In genomic region chr1:116664366-116664983, GRCh38 we compare ENCODE assay signal across 18 cellular contexts. TPM values are rescaled to one million over a fixed set of nuclear protein-coding genes. Genes with fewer than 3 reads are reported as not detected.
DNase-seq lines count a peak whose midpoint lies in the region; ATAC-seq and TF ChIP-seq lines count a peak whose summit lies in the region.
"Had no signal": no experiment of that assay in that cellular context is flagged by ENCODE, and none has a peak within 500 bp of the region (broad histone marks: within the 10 kb centered on the region; RNA-seq: fewer than 3 reads in every experiment).

No MANE protein-coding gene starts in this region.

- ATAC-seq in GM21526 (IDR thresholded peaks at IDR 0.05; ENCODE audit: low FRiP score, unreplicated experiment) = no peak
- ATAC-seq: stimulated activated effector memory CD8-positive, alpha-beta T cell treated with anti-CD3 and anti-CD28 coated beads, Interleukin-12 subunit alpha, Interleukin-12 subunit beta, amount 100 ng/mL, for 72 hours had no signal

- H3K4me2 ChIP-seq in PC-9 (peak overlapping the region; percentile 88), hepatocyte (peak overlapping the region; percentile 98), neuronal stem cell (ENCODE audit: insufficient read depth, low read length, poor library complexity, severe bottlenecking) (no peak overlapping the region)
- H3K4me2 ChIP-seq: neural progenitor cell had no signal

- H3K79me2 ChIP-seq in PC-9 (ENCODE audit: low read depth) (peaks cover 70% of the 10 kb centered on the region), hepatocyte (peaks cover 61% of the 10 kb centered on the region)

- H3K4me3 ChIP-seq in PC-9 = peak overlapping the region; percentile 91; the same call in 1 of the 2 replicates
- H3K4me3 ChIP-seq in hepatocyte = no peak overlapping the region
- no peak overlapping the region for H3K4me3 ChIP-seq in stomach
- H3K4me3 ChIP-seq in neuronal stem cell (ENCODE audit: low read length in 2 of 2) = no peak overlapping the region
- H3K4me3 ChIP-seq: GM23248, neural progenitor cell, SJCRH30, testis had no signal

- peak; percentile 15 for DNase-seq in DMS153 treated with DMSO at 0.1 percent for 48 hours (lab: John Stamatoyannopoulos, UW; ENCODE audit: unreplicated experiment)
- no peak for DNase-seq in DMS153 (lab: John Stamatoyannopoulos, UW)
- peak in 1 of 2 experiments; percentile 52 for DNase-seq in PC-9
- no peak for DNase-seq in hepatocyte (ENCODE audit: low spot score)
- DNase-seq in stomach = peak; percentile 39
- DNase-seq in neuronal stem cell (ENCODE audit: low spot score) = no peak
- DNase-seq in hepatic stellate cell (ENCODE audit: low spot score) = no peak
- DNase-seq: activated naive CD4-positive, alpha-beta T cell treated with anti-CD3 and anti-CD28 coated beads, Interleukin-2, amount 50 U/mL, for 16 hours; foreskin fibroblast; GM23248; SJCRH30; stimulated activated CD4-positive, alpha-beta T cell treated with anti-CD3 and anti-CD28 coated beads, Interleukin-1b, Interleukin-23, amount 100 ng/mL, for 48 hours; testis had no signal

- H3K23ac ChIP-seq in neuronal stem cell (ENCODE audit: low read depth, low read length, poor library complexity) = no peak overlapping the region

- no peak overlapping the region for H2BK120ac ChIP-seq in neuronal stem cell (ENCODE audit: low read depth, low read length)

- no peaks in the 10 kb centered on the region for H3K9me2 ChIP-seq in PC-9 (ENCODE audit: insufficient read depth)
- no peaks in the 10 kb centered on the region for H3K9me2 ChIP-seq in hepatocyte (replicated peaks; ENCODE audit: insufficient read depth)

- no peak for TF ChIP-seq POLR2A in stomach (IDR thresholded peaks at IDR 0.05)

- H3K27me3 ChIP-seq in PC-9 (ENCODE audit: insufficient read depth, low read depth) (no peaks in the 10 kb centered on the region), hepatocyte (no peaks in the 10 kb centered on the region), stomach (peaks cover 0 to 31% (median 9%) of the 10 kb centered on the region in 3 donors), neuronal stem cell (ENCODE audit: control insufficient read depth in 3 of 3, insufficient read depth in 3 of 3, low read depth in 1 of 3, low read length in 3 of 3) (peaks cover 0 to 43% (median 5%) of the 10 kb centered on the region in 3 experiments)
- H3K27me3 ChIP-seq: SJCRH30, testis had no signal

- H2AFZ ChIP-seq in PC-9 (no peak overlapping the region), hepatocyte (no peak overlapping the region), neuronal stem cell (ENCODE audit: low read length) (no peak overlapping the region)
- H2AFZ ChIP-seq: GM23248, neural progenitor cell had no signal

- no peak overlapping the region for H2AK5ac ChIP-seq in neuronal stem cell (ENCODE audit: low read depth, low read length)

- H3K9ac ChIP-seq in neuronal stem cell (ENCODE audit: low read depth, low read length, poor library complexity) = no peak overlapping the region
- H3K9ac ChIP-seq: GM23248, neural progenitor cell had no signal

- H3K9me3 ChIP-seq in PC-9 (ENCODE audit: insufficient read depth, low read depth) (no peaks in the 10 kb centered on the region), hepatocyte (ENCODE audit: low read depth) (no peaks in the 10 kb centered on the region), stomach (no peaks in the 10 kb centered on the region), neuronal stem cell (replicated peaks in 1 of 2; ENCODE audit: control insufficient read depth in 2 of 2, insufficient read depth in 1 of 2, low read depth in 1 of 2, low read length in 2 of 2) (no peaks in the 10 kb centered on the region)
- H3K9me3 ChIP-seq: SJCRH30, testis had no signal

- H3K4ac ChIP-seq in neuronal stem cell (ENCODE audit: low read length) = no peak overlapping the region

- no peak for TF ChIP-seq CTCF in PC-9 (conservative IDR thresholded peaks at IDR 0.05)
- no peak for TF ChIP-seq CTCF in hepatocyte (IDR thresholded peaks at IDR 0.05; ENCODE audit: poor library complexity)
- no peak for TF ChIP-seq CTCF in stomach (IDR thresholded peaks at IDR 0.05)

- H4K91ac ChIP-seq in neuronal stem cell (ENCODE audit: low read depth, low read length, poor library complexity) = no peak overlapping the region

- no peak overlapping the region for H2BK15ac ChIP-seq in neuronal stem cell (ENCODE audit: low read length)

- no peak overlapping the region for H3K18ac ChIP-seq in neuronal stem cell (ENCODE audit: low read length)

- H3F3A ChIP-seq in PC-9 (ENCODE audit: insufficient read depth, low read depth) = peaks cover 15% of the 10 kb centered on the region; the same call in 1 of the 2 replicates

- H2BK12ac ChIP-seq in neuronal stem cell (ENCODE audit: low read length) = no peak overlapping the region

- intact Hi-C loops in PC-9 (cut with micrococcal nuclease; ENCODE audit: unreplicated experiment) (no loop called here), stomach (cut with DNase I; ENCODE audit: low total_unique reads) (no loop called here)

- CTCF ChIA-PET in PC-9 (lab: Charles Lee) = no interaction called here

- no peak overlapping the region for H2BK5ac ChIP-seq in neuronal stem cell (ENCODE audit: low read length)

- WGBS in hepatocyte (ENCODE audit: low lambda C conversion rate, missing lambda C conversion rate) = 93% methylated on average over 5 of the region's 5 CpGs
- WGBS in stomach, 5 donors = 78 to 85% (median 82%) methylated on average over 5 of the region's 5 CpGs
- no CpG with 5 or more reads among the region's 5 CpGs for WGBS in neuronal stem cell (ENCODE audit: extremely low coverage in 2 of 2, insufficient read length in 2 of 2, insufficient replicate concordance in 1 of 2), 2 donors

- peaks cover 5% of the 10 kb centered on the region; the same call in 1 of the 2 replicates for H3K36me3 ChIP-seq in PC-9 (ENCODE audit: low read depth)
- H3K36me3 ChIP-seq in hepatocyte (replicated peaks; ENCODE audit: insufficient read depth, low read depth) = no peaks in the 10 kb centered on the region
- H3K36me3 ChIP-seq in stomach = no peaks in the 10 kb centered on the region
- H3K36me3 ChIP-seq in neuronal stem cell (replicated peaks in 1 of 2; ENCODE audit: control insufficient read depth in 2 of 2, insufficient read depth in 2 of 2, low read length in 2 of 2) = no peaks in the 10 kb centered on the region
- H3K36me3 ChIP-seq: neural progenitor cell, SJCRH30 had no signal

- BruUV-seq in PC-9 (replicated peaks; lab: Mats Ljungman, UMichigan) = no TSS peak

- no peak overlapping the region for H3K27ac ChIP-seq in PC-9
- H3K27ac ChIP-seq in hepatocyte = no peak overlapping the region
- no peak overlapping the region for H3K27ac ChIP-seq in stomach
- H3K27ac ChIP-seq in neuronal stem cell (replicated peaks; ENCODE audit: low read length) = no peak overlapping the region
- H3K27ac ChIP-seq: 22Rv1, GM23248, HL-60, neural progenitor cell, SJCRH30, testis had no signal

- H3K14ac ChIP-seq in neuronal stem cell (ENCODE audit: low read length) = no peak overlapping the region

- H3K4me1 ChIP-seq in PC-9 (replicated peaks; ENCODE audit: insufficient read depth) = peaks cover 40% of the 10 kb centered on the region
- H3K4me1 ChIP-seq in hepatocyte (ENCODE audit: insufficient read depth) = peaks cover 26% of the 10 kb centered on the region
- peaks cover 10 to 34% (median 19%) of the 10 kb centered on the region in 4 donors for H3K4me1 ChIP-seq in stomach
- H3K4me1 ChIP-seq in neuronal stem cell (ENCODE audit: control insufficient read depth in 2 of 2, insufficient read depth in 1 of 2, low read depth in 1 of 2, low read length in 2 of 2) = peaks cover 3 to 17% of the 10 kb centered on the region in 2 donors
- H3K4me1 ChIP-seq: SJCRH30, testis had no signal

- no peak for TF ChIP-seq EP300 in stomach (IDR thresholded peaks at IDR 0.05)

- H4K20me1 ChIP-seq in PC-9 (ENCODE audit: insufficient read depth) (no peaks in the 10 kb centered on the region; the same call in 1 of the 2 replicates), hepatocyte (ENCODE audit: insufficient read depth, poor library complexity, severe bottlenecking) (peaks cover 3% of the 10 kb centered on the region)

- H3K79me1 ChIP-seq in neuronal stem cell (ENCODE audit: low read depth, low read length) = peaks cover 3% of the 10 kb centered on the region

- POLR2A ChIA-PET in PC-9 (lab: Charles Lee; ENCODE audit: unreplicated experiment) = no interaction called here

- no peak overlapping the region for H4K8ac ChIP-seq in neuronal stem cell (ENCODE audit: low read depth, low read length)

RNA-seq across cellular contexts. Expression of gene IGSF3, which starts 3.1 kb away (rescaled TPM):
- total RNA-seq in PC-9 (2021) = 27.8 and 30.1 TPM in 2 replicates
- 27.2 and 34.0 TPM in 2 replicates for total RNA-seq in hepatocyte
- 8.8 and 9.3 TPM in 2 replicates for polyA plus RNA-seq in hepatocyte
- 10 to 100 TPM; 18.1 to 31.6 (median 25.7) TPM for total RNA-seq in stomach
- polyA plus RNA-seq in stomach = 1 to 10 TPM; 1.7 to 6.2 (median 2.7) TPM
- polyA plus RNA-seq in neuronal stem cell (2013, experiment 1 of 2) = 12.7 TPM
- 13.8 TPM for polyA plus RNA-seq in neuronal stem cell (2013, experiment 2 of 2)

Comparison
In these comparisons a context has a peak if more than half of its experiments do, and no peak if none do; other contexts are left out.
1. DNase-seq: peak in DMS153 treated with DMSO at 0.1 percent for 48 hours (single experiment) and stomach (single experiment); none in DMS153 (single experiment), hepatocyte (single experiment), neuronal stem cell (single experiment) and hepatic stellate cell (single experiment).